12 cellular contexts compared by ENCODE assay signal in the genomic region with DNA sequence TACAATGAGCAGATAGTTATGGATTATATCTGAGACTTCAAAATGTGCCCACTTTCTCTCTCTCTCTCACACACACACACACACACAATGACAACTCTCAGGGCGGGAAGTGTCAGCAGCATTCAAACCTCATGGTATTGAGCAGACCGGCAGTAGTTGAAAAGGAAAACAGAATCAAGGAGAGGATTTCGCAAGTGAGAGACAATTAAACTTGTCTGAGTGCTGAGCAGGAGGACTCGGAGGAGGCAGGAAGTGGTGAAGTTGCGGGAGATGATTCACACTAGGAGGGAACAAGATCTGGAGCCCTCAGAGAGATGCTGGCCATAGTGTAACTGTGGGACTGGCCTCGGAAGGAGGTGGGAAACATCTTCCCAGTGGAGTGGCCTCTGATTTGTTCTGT.
DNase-seq lines count a peak whose midpoint lies in the region; ATAC-seq and TF ChIP-seq lines count a peak whose summit lies in the region.
"Had no signal": no experiment of that assay in that cellular context is flagged by ENCODE, and none has a peak within 500 bp of the region (broad histone marks: within the 10 kb centered on the region; RNA-seq: fewer than 3 reads in every experiment).

No MANE protein-coding gene starts in this region.

- H3K4me3 Mint-ChIP-seq in activated T-helper 17 cell treated with anti-CD3 and anti-CD28 coated beads, Interleukin-2, amount 50 U/mL, for 72 hours: no peak overlapping the region
- H3K4me3 Mint-ChIP-seq: stimulated activated naive CD8-positive, alpha-beta T cell treated with anti-CD3 and anti-CD28 coated beads, Interleukin-15, Interleukin-2, amounts not matched to agents 100 ng/mL and 50 ng/mL, for 24 hours had no signal

- H3K4me3 ChIP-seq in mammary epithelial cell (replicated peaks in 1 of 3; ENCODE audit: insufficient read depth in 1 of 3, low read depth in 2 of 3, low read length in 3 of 3): no peak overlapping the region
- H3K4me3 ChIP-seq: lung had no signal

- H3K79me2 ChIP-seq in mammary epithelial cell (ENCODE audit: insufficient read depth, low read length): no peaks in the 10 kb centered on the region

- no peak for TF ChIP-seq CTCF in mammary epithelial cell (conservative IDR thresholded peaks at IDR 0.05 in 1 of 2, IDR thresholded peaks at IDR 0.05 in 1 of 2; ENCODE audit: extremely low read depth in 1 of 2, insufficient read depth in 1 of 2, low read depth in 1 of 2, low read length in 2 of 2)
- TF ChIP-seq CTCF in GM10266 (IDR thresholded peaks at IDR 0.05; ENCODE audit: control insufficient read depth, insufficient read depth, low read depth, missing control alignments): no peak

- no peaks in the 10 kb centered on the region for H4K20me1 ChIP-seq in mammary epithelial cell (ENCODE audit: insufficient read depth, low read length)

- peak overlapping the region; percentile 56 for H3K4me2 ChIP-seq in mammary epithelial cell (ENCODE audit: insufficient read depth, low read depth, low read length)

- TSS peak; percentile 92 for BruUV-seq in mammary epithelial cell (replicated peaks; lab: Mats Ljungman, UMichigan)

- DNase-seq in EL: peak; percentile 92
- DNase-seq in NCI-H226: peak; percentile 90
- DNase-seq in mammary epithelial cell: peak; percentile 92
- peak; percentile 82 for DNase-seq in myocyte (ENCODE audit: low read depth)
- DNase-seq in substantia nigra (lab: John Stamatoyannopoulos, UW): no peak
- DNase-seq in SHP77 treated with DMSO at 0.1 percent for 48 hours (lab: John Stamatoyannopoulos, UW): no peak
- no peak for DNase-seq in GM10266 (ENCODE audit: extremely low spot score)
- DNase-seq: NCI-H1105, small intestine had no signal

- whole genome bisulfite sequencing in mammary epithelial cell (ENCODE audit: low coverage, missing lambda C conversion rate): 0% methylated on average over 6 of the region's 6 CpGs

- peaks cover 4% of the 10 kb centered on the region for H3K27me3 Mint-ChIP-seq in activated T-helper 17 cell treated with anti-CD3 and anti-CD28 coated beads, Interleukin-2, amount 50 U/mL, for 72 hours
- H3K27me3 Mint-ChIP-seq: stimulated activated naive CD8-positive, alpha-beta T cell treated with anti-CD3 and anti-CD28 coated beads, Interleukin-15, Interleukin-2, amounts not matched to agents 100 ng/mL and 50 ng/mL, for 24 hours had no signal

- peaks cover 18% of the 10 kb centered on the region for H3K4me1 ChIP-seq in mammary epithelial cell (ENCODE audit: insufficient read depth, low read length)

- in situ Hi-C loops in mammary epithelial cell (cut with MboI; ENCODE audit: low sequenced_read_pairs in 2 of 2): no loop called here

- ATAC-seq in activated T-helper 17 cell treated with anti-CD3 and anti-CD28 coated beads, Interleukin-2, amount 50 U/mL, for 72 hours (replicated peaks): no peak

- no peaks in the 10 kb centered on the region for H3K36me3 ChIP-seq in mammary epithelial cell (ENCODE audit: insufficient read depth, low read length)

- intact Hi-C loops in mammary epithelial cell (cut with micrococcal nuclease): no loop called here

- dilution Hi-C loops in mammary epithelial cell (cut with HindIII; ENCODE audit: low sequenced_read_pairs): no loop called here

- no peak overlapping the region for H3K27ac Mint-ChIP-seq in activated T-helper 17 cell treated with anti-CD3 and anti-CD28 coated beads, Interleukin-2, amount 50 U/mL, for 72 hours
- H3K27ac Mint-ChIP-seq: stimulated activated naive CD8-positive, alpha-beta T cell treated with anti-CD3 and anti-CD28 coated beads, Interleukin-15, Interleukin-2, amounts not matched to agents 100 ng/mL and 50 ng/mL, for 24 hours had no signal

- H3K9me3 ChIP-seq in mammary epithelial cell (replicated peaks; ENCODE audit: insufficient read depth, low read length): peaks cover 8% of the 10 kb centered on the region

- H3K4me1 Mint-ChIP-seq in activated T-helper 17 cell treated with anti-CD3 and anti-CD28 coated beads, Interleukin-2, amount 50 U/mL, for 72 hours: no peaks in the 10 kb centered on the region

- peaks cover 4% of the 10 kb centered on the region for H3K9me3 Mint-ChIP-seq in activated T-helper 17 cell treated with anti-CD3 and anti-CD28 coated beads, Interleukin-2, amount 50 U/mL, for 72 hours

- no peak overlapping the region for H3K9ac ChIP-seq in mammary epithelial cell (ENCODE audit: insufficient read depth, low read length)

- no peaks in the 10 kb centered on the region for H3K27me3 ChIP-seq in mammary epithelial cell (ENCODE audit: insufficient read depth, low read length)

- peak overlapping the region; percentile 65 for H2AFZ ChIP-seq in mammary epithelial cell (ENCODE audit: low read depth, low read length)

- CTCF ChIA-PET in mammary epithelial cell (lab: Charles Lee; ENCODE audit: low non-redundant PET): no interaction called here

- H3K27ac ChIP-seq in mammary epithelial cell (ENCODE audit: insufficient read depth, low read depth, low read length): no peak overlapping the region
- no peak overlapping the region for H3K27ac ChIP-seq in substantia nigra (ENCODE audit: low read depth, low read length, poor library complexity, severe bottlenecking)

- no peaks in the 10 kb centered on the region for H3K36me3 Mint-ChIP-seq in activated T-helper 17 cell treated with anti-CD3 and anti-CD28 coated beads, Interleukin-2, amount 50 U/mL, for 72 hours (ENCODE audit: low read depth)

Comparison
In these comparisons a context has a peak if more than half of its experiments do, and no peak if none do; other contexts are left out.
1. DNase-seq: peak in EL (single experiment), NCI-H226 (single experiment), mammary epithelial cell (single experiment) and myocyte (single experiment); none in substantia nigra (0 of 49), SHP77 treated with DMSO at 0.1 percent for 48 hours (single experiment) and GM10266 (single experiment).